In genomic region chr9:137034709-137035506, GRCh38 we compare ENCODE assay signal across 8 cellular contexts. TPM values are rescaled to one million over a fixed set of nuclear protein-coding genes. Genes with fewer than 3 reads are reported as not detected.
DNase-seq lines count a peak whose midpoint lies in the region; ATAC-seq and TF ChIP-seq lines count a peak whose summit lies in the region.

No MANE protein-coding gene starts in this region.

- H3K4me1 ChIP-seq in Panc1 (ENCODE audit: control insufficient read depth, insufficient read depth, low read length) = peaks cover 5% of the 10 kb centered on the region

- H3K36me3 Mint-ChIP-seq in naive B cell = no peaks in the 10 kb centered on the region

- H3K27ac Mint-ChIP-seq in naive B cell = peak overlapping the region in 5 of 6 donors; percentile 11 to 87 (median 49)

- TF ChIP-seq CTCF in Panc1 (IDR thresholded peaks at IDR 0.05) (peak; percentile 90), epithelial cell of proximal tubule (conservative IDR thresholded peaks at IDR 0.05; ENCODE audit: low read depth, low read length) (peak; percentile 92)

- H3K27me3 ChIP-seq in Panc1 (ENCODE audit: control insufficient read depth, insufficient read depth, low read length) = no peaks in the 10 kb centered on the region

- H3K9me3 Mint-ChIP-seq in naive B cell = no peaks in the 10 kb centered on the region

- CTCF ChIA-PET in Panc1 (lab: Charles Lee) = interaction anchor here (0.5 to 2.0 kb wide), 7 partner anchors 10 to 244 kb away, joined by 3 to 22 read pairs (median 4); no protein-coding TSS in a partner anchor

- POLR2A ChIA-PET in Panc1 (lab: Charles Lee) = interaction anchor here (0.6 kb wide), 1 partner anchor 266 kb away, joined by 3 read pairs; no protein-coding TSS in a partner anchor

- BruUV-seq in Panc1 (replicated peaks; lab: Mats Ljungman, UMichigan) = no TSS peak

- peak; percentile 48 for ATAC-seq in GM18520 (IDR thresholded peaks at IDR 0.05; ENCODE audit: unreplicated experiment)
- peak; percentile 93 for ATAC-seq in Panc1
- ATAC-seq in naive B cell (ENCODE audit: low read depth in 2 of 2) = peak; percentile 73 to 76

- no peak overlapping the region for H3K27ac ChIP-seq in Panc1 (ENCODE audit: low read length)

- 0 out of 2 replicates have a peak overlapping the region, but pooled peaks have one; percentile 5 for H3K4me3 ChIP-seq in Jurkat, Clone E6-1 (ENCODE audit: low read length)
- H3K4me3 ChIP-seq in Panc1 (ENCODE audit: low read depth in 2 of 2, low read length in 2 of 2) = peak overlapping the region in 1 of 2 experiments; percentile 14; a peak in 1 of 4 replicates
- H3K4me3 ChIP-seq in epithelial cell of proximal tubule (ENCODE audit: low read depth, low read length) = no peak overlapping the region

- no peaks in the 10 kb centered on the region for H3K9me3 ChIP-seq in Panc1 (ENCODE audit: control insufficient read depth, insufficient read depth, low read depth, low read length)

- H3K4me1 Mint-ChIP-seq in naive B cell = peaks cover 35 to 49% (median 41%) of the 10 kb centered on the region in 3 donors

- in situ Hi-C loops in Panc1 (cut with HindIII; ENCODE audit: low pct_unique_long_range_greater_than_20kb, low sequenced_read_pairs) = no loop called here

- no peaks in the 10 kb centered on the region for H3K36me3 ChIP-seq in Panc1 (ENCODE audit: control insufficient read depth, insufficient read depth, low read length)

- intact Hi-C loops in Panc1 (cut with micrococcal nuclease; ENCODE audit: unreplicated experiment) = loop anchor here (10.0 kb wide), 1 partner anchor 90 kb away; the partner anchor contains the start of genes C8G and FBXW5

- peak overlapping the region; percentile 53 to 86 (median 76) for H3K4me3 Mint-ChIP-seq in naive B cell

- DNase-seq in A172 (ENCODE audit: low spot score) = peak; percentile 94
- peak; percentile 78 for DNase-seq in Jurkat, Clone E6-1 (ENCODE audit: low read depth, low spot score)
- peak; percentile 55 for DNase-seq in Panc1 (ENCODE audit: low read depth, low spot score)
- peak; percentile 83 for DNase-seq in activated T-cell treated with anti-CD3 and anti-CD28 coated beads for 48 hours (ENCODE audit: low read depth)
- no peak for DNase-seq in epithelial cell of proximal tubule (ENCODE audit: low read depth)
- peak; percentile 82 for DNase-seq in naive B cell
- DNase-seq in stimulated activated CD8-positive, alpha-beta memory T cell treated with anti-CD3 and anti-CD28 coated beads, Interleukin-7, amount 100 ng/mL, for 1 hour (ENCODE audit: low read depth in 2 of 2) = peak; percentile 67 to 75

- peaks cover 0 to 15% (median under 1%) of the 10 kb centered on the region in 3 donors for H3K27me3 Mint-ChIP-seq in naive B cell

RNA-seq across cellular contexts. Expression of gene FUT7, which starts 3.0 kb away (rescaled TPM):
- 0.07 TPM in 1 of 2 replicates, not detected in the other for total RNA-seq in A172 (2014; rRNA removed; shearing (Covaris generic))
- polyA plus RNA-seq in Jurkat, Clone E6-1 (2012; ENCODE audit: insufficient read depth, insufficient read length) = not detected
- total RNA-seq in Panc1 (2021; ENCODE audit: unreplicated experiment) = not detected
- polyA plus RNA-seq in Panc1 (2012; ENCODE audit: insufficient read length) = not detected
- not detected in 2 replicates for total RNA-seq in epithelial cell of proximal tubule
- 1 to 10 TPM in 5 of 6 donors, under 1 TPM in 1; 0.93 to 7.4 (median 2.9) TPM for polyA plus RNA-seq in naive B cell (ENCODE audit: low read depth in 6 of 6)

RNA-seq across cellular contexts. Expression of gene ABCA2, which starts 6.9 kb away (rescaled TPM):
- 32.3 and 33.5 TPM in 2 replicates for total RNA-seq in A172 (2014; rRNA removed; shearing (Covaris generic))
- 49.2 TPM for polyA plus RNA-seq in Jurkat, Clone E6-1 (2012; ENCODE audit: insufficient read depth, insufficient read length)
- total RNA-seq in Panc1 (2021; ENCODE audit: unreplicated experiment) (27.0 TPM), epithelial cell of proximal tubule (3.0 and 7.6 TPM in 2 replicates)
- polyA plus RNA-seq in Panc1 (2012; ENCODE audit: insufficient read length) = 66.0 TPM
- polyA plus RNA-seq in naive B cell (ENCODE audit: low read depth in 6 of 6) = 1 to 10 TPM in 3 of 6 donors, under 1 TPM in 2, not detected in 1; 0.63 to 3.9 (median 1.3) TPM

RNA-seq across cellular contexts. Expression of gene NPDC1, which starts 11.1 kb away (rescaled TPM):
- total RNA-seq in A172 (2014; rRNA removed; shearing (Covaris generic)) = 47.4 and 49.6 TPM in 2 replicates
- polyA plus RNA-seq in Jurkat, Clone E6-1 (2012; ENCODE audit: insufficient read depth, insufficient read length) = 23.3 TPM
- total RNA-seq in Panc1 (2021; ENCODE audit: unreplicated experiment) = 43.5 TPM
- polyA plus RNA-seq in Panc1 (2012; ENCODE audit: insufficient read length) = 73.8 TPM
- 19.7 and 47.7 TPM in 2 replicates for total RNA-seq in epithelial cell of proximal tubule
- polyA plus RNA-seq in naive B cell (ENCODE audit: low read depth in 6 of 6) = under 1 TPM in 1 of 6 donors, not detected in 5; 0.68 TPM

RNA-seq across cellular contexts. Expression of gene ENTPD2, which starts 19.0 kb away (rescaled TPM):
- total RNA-seq in A172 (2014; rRNA removed; shearing (Covaris generic)) = not detected in 2 replicates
- polyA plus RNA-seq in Jurkat, Clone E6-1 (2012; ENCODE audit: insufficient read depth, insufficient read length) = not detected
- total RNA-seq in Panc1 (2021; ENCODE audit: unreplicated experiment) (2.8 TPM), epithelial cell of proximal tubule (0.87 TPM in 1 of 2 replicates, not detected in the other)
- polyA plus RNA-seq in Panc1 (2012; ENCODE audit: insufficient read length) = 5.5 TPM
- polyA plus RNA-seq in naive B cell (ENCODE audit: low read depth in 6 of 6) = not detected

RNA-seq across cellular contexts. Expression of gene SAPCD2, which starts 35.4 kb away (rescaled TPM):
- total RNA-seq in A172 (2014; rRNA removed; shearing (Covaris generic)) = 76.4 and 92.3 TPM in 2 replicates
- polyA plus RNA-seq in Jurkat, Clone E6-1 (2012; ENCODE audit: insufficient read depth, insufficient read length) = 38.7 TPM
- 18.4 TPM for total RNA-seq in Panc1 (2021; ENCODE audit: unreplicated experiment)
- 11.5 TPM for polyA plus RNA-seq in Panc1 (2012; ENCODE audit: insufficient read length)
- total RNA-seq in epithelial cell of proximal tubule = 25.6 and 51.3 TPM in 2 replicates
- under 1 TPM in 1 of 6 donors, not detected in 5; 0.05 TPM for polyA plus RNA-seq in naive B cell (ENCODE audit: low read depth in 6 of 6)
